In the genomic region with DNA sequence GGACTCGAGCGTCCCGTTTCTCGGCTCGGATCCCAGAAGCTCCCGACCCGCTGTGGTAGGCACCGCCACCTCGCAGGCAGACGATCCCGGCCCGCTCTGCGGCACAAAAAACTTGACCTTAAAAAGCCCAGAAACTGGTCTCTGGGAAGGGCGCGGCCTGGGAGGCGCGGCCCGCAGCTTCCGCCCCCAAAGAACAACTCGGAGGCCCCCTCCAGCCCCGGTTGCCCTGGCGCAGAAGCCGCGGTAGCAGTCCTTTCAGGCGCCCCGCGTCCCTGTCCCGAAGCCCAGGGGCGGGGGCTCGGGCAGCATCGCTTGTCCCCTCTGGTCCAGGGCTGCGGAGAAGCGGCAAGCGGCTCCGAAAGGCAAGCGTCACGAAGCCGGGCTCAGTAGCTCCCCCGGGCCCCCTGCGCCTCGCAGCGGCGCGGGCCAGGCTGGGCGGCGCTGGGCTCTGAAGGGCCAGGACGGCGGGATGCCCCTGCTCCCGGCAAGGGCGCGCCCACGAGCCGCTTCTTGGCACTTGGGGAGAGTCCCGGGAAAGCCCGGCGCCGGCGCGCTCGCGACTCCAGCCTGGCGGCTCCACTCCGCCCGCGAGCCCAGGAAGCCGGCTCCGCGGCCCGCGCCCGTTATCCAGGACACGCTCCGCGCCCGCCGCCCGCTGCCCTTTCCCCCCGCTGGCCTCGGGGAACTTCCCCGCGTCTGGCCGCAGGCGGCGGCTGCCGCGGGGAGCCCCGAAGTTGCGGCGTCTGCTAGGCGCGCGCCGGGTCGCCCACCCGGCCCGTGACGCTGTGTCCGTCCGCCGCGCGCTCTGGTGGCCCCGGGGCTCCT, we compare ENCODE assay signal across 8 cellular contexts. TPM values are rescaled to one million over a fixed set of nuclear protein-coding genes. Genes with fewer than 3 reads are reported as not detected.
A peak's percentile ranks its signal among the peaks of the same experiment; 100 is the strongest.
DNase-seq lines count a peak whose midpoint lies in the region; TF ChIP-seq lines count a peak whose summit lies in the region.

A gene with protein sequence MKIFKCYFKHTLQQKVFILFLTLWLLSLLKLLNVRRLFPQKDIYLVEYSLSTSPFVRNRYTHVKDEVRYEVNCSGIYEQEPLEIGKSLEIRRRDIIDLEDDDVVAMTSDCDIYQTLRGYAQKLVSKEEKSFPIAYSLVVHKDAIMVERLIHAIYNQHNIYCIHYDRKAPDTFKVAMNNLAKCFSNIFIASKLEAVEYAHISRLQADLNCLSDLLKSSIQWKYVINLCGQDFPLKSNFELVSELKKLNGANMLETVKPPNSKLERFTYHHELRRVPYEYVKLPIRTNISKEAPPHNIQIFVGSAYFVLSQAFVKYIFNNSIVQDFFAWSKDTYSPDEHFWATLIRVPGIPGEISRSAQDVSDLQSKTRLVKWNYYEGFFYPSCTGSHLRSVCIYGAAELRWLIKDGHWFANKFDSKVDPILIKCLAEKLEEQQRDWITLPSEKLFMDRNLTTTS (minus strand): TSS at position 98 of the 825 bp plus-strand sequence. CDS start 22,521 bp downstream, outside the sequence.

- no peak for TF ChIP-seq CTCF in HL-60 (IDR thresholded peaks at IDR 0.05; ENCODE audit: insufficient read depth, low read length)

- in situ Hi-C loops in Caki2 (cut with HindIII; ENCODE audit: low pct_unique_long_range_greater_than_20kb, low sequenced_read_pairs): no loop called here

- no peak within 1 kb of the TSS for H4K5ac ChIP-seq in mesendoderm (ENCODE audit: low read length)

- DNase-seq in Caki2 (ENCODE audit: low read depth) (peak; percentile 61), HL-60 (ENCODE audit: low read depth in 1 of 2, low spot score in 1 of 2) (no peak), mesendoderm (peak; percentile 69), NCI-H2029 treated with DMSO at 0.1 percent for 48 hours (lab: John Stamatoyannopoulos, UW) (no peak), OCI-M1 (lab: John Stamatoyannopoulos, UW) (no peak)
- peak; percentile 34 for DNase-seq in activated CD4-positive, alpha-beta T cell treated with anti-CD3 and anti-CD28 coated beads, Interleukin-2, amount 50 U/mL, for 1 hour

- peak within 1 kb of the TSS; percentile 88 for H4K8ac ChIP-seq in mesendoderm (ENCODE audit: low read depth, low read length)

- H2AK5ac ChIP-seq in mesendoderm (ENCODE audit: low read length): no peak within 1 kb of the TSS

- H3K9ac ChIP-seq in endocrine pancreas (ENCODE audit: control insufficient read depth, insufficient read depth, low read length) (peak within 1 kb of the TSS; percentile 70), mesendoderm (ENCODE audit: low read length) (peak within 1 kb of the TSS; percentile 76), stomach smooth muscle (ENCODE audit: low read length in 2 of 2) (peak within 1 kb of the TSS; percentile 73 to 78)

- H2BK120ac ChIP-seq in mesendoderm (ENCODE audit: low read depth, low read length): peak within 1 kb of the TSS; percentile 84

- H3K4ac ChIP-seq in mesendoderm (ENCODE audit: low read depth, low read length): peak within 1 kb of the TSS; percentile 78

- peak within 1 kb of the TSS; percentile 61 for H3K4me2 ChIP-seq in mesendoderm (ENCODE audit: low read length)

- H3K4me3 ChIP-seq in HL-60 (replicated peaks; ENCODE audit: insufficient read depth, low read length): peak within 1 kb of the TSS; percentile 54
- peak within 1 kb of the TSS; percentile 87 for H3K4me3 ChIP-seq in endocrine pancreas (ENCODE audit: control insufficient read depth, insufficient read depth, low read length)
- peak within 1 kb of the TSS; percentile 44 for H3K4me3 ChIP-seq in mesendoderm (ENCODE audit: low read length)
- peak within 1 kb of the TSS; percentile 83 to 86 for H3K4me3 ChIP-seq in stomach smooth muscle (ENCODE audit: low read length in 2 of 2)

- H3K79me2 ChIP-seq in mesendoderm (ENCODE audit: control insufficient read depth, insufficient read depth, low read length): peaks cover 29% of the 10 kb centered on the region

- H2BK15ac ChIP-seq in mesendoderm (replicated peaks; ENCODE audit: low read depth): no peak within 1 kb of the TSS

- H2BK5ac ChIP-seq in mesendoderm (ENCODE audit: low read length): no peak within 1 kb of the TSS

- H3K56ac ChIP-seq in mesendoderm (ENCODE audit: low read length): peak within 1 kb of the TSS; percentile 77

- WGBS in mesendoderm (ENCODE audit: extremely low coverage, insufficient coverage, low lambda C conversion rate): no CpG with 5 or more reads among the region's 103 CpGs

- peaks cover 10% of the 10 kb centered on the region for H3K27me3 ChIP-seq in HL-60 (ENCODE audit: insufficient read depth, poor library complexity, severe bottlenecking)
- no peaks in the 10 kb centered on the region for H3K27me3 ChIP-seq in endocrine pancreas (ENCODE audit: control insufficient read depth, insufficient read depth, low read length)
- H3K27me3 ChIP-seq in mesendoderm (ENCODE audit: insufficient read depth, low read length, poor library complexity): no peaks in the 10 kb centered on the region
- H3K27me3 ChIP-seq in stomach smooth muscle (ENCODE audit: control insufficient read depth in 1 of 2, insufficient read depth in 2 of 2, low read length in 2 of 2): no peaks in the 10 kb centered on the region

- H3K79me1 ChIP-seq in mesendoderm (ENCODE audit: low read length): peaks cover 3% of the 10 kb centered on the region

- H3K18ac ChIP-seq in mesendoderm (ENCODE audit: low read length): peak within 1 kb of the TSS; percentile 89

- H3K23ac ChIP-seq in mesendoderm (ENCODE audit: low read length): peak within 1 kb of the TSS; percentile 18

- H3K9me3 ChIP-seq in endocrine pancreas (ENCODE audit: control insufficient read depth, low read length) (no peaks in the 10 kb centered on the region), stomach smooth muscle (ENCODE audit: control insufficient read depth in 2 of 2, low read length in 2 of 2) (no peaks in the 10 kb centered on the region)

- H3K36me3 ChIP-seq in endocrine pancreas (ENCODE audit: control insufficient read depth, insufficient read depth, low read length) (no peaks in the 10 kb centered on the region), mesendoderm (ENCODE audit: control insufficient read depth, insufficient read depth, low read length) (no peaks in the 10 kb centered on the region), stomach smooth muscle (ENCODE audit: control insufficient read depth in 2 of 2, insufficient read depth in 2 of 2, low read length in 2 of 2) (no peaks in the 10 kb centered on the region)

- H3K27ac ChIP-seq in HL-60 (replicated peaks) (no peak within 1 kb of the TSS), mesendoderm (ENCODE audit: low read depth, low read length) (peak within 1 kb of the TSS; percentile 91), stomach smooth muscle (ENCODE audit: low read length) (peak within 1 kb of the TSS; percentile 91)

- H3K4me1 ChIP-seq in endocrine pancreas (ENCODE audit: control insufficient read depth, insufficient read depth, low read length): peaks cover 12% of the 10 kb centered on the region
- H3K4me1 ChIP-seq in mesendoderm (ENCODE audit: control insufficient read depth, low read depth, low read length): peaks cover 18% of the 10 kb centered on the region
- H3K4me1 ChIP-seq in stomach smooth muscle (ENCODE audit: control insufficient read depth, insufficient read depth, low read length): peaks cover 48% of the 10 kb centered on the region

RNA-seq across cellular contexts. Expression of the gene that starts here (rescaled TPM):
- total RNA-seq in Caki2 (2014; rRNA removed; shearing (Covaris generic); ENCODE audit: low replicate concordance): 0.41 and 1.3 TPM in 2 replicates
- 13.6 TPM for polyA plus RNA-seq in mesendoderm (2013, experiment 1 of 2)
- 13.4 TPM for polyA plus RNA-seq in mesendoderm (2013, experiment 2 of 2)

Comparison
In these comparisons a context has a peak if more than half of its experiments do, and no peak if none do; other contexts are left out.
1. DNase-seq: peak in Caki2 (single experiment), activated CD4-positive, alpha-beta T cell treated with anti-CD3 and anti-CD28 coated beads, Interleukin-2, amount 50 U/mL, for 1 hour (single experiment) and mesendoderm (single experiment); none in HL-60 (0 of 2), NCI-H2029 treated with DMSO at 0.1 percent for 48 hours (single experiment) and OCI-M1 (single experiment).
2. Peak in every context shown above with its lines, with median percentiles within 50 percentile points of each other: H3K4me3 ChIP-seq and H3K9ac ChIP-seq.